ENCODE assay signal across 11 cellular contexts in the genomic region with DNA sequence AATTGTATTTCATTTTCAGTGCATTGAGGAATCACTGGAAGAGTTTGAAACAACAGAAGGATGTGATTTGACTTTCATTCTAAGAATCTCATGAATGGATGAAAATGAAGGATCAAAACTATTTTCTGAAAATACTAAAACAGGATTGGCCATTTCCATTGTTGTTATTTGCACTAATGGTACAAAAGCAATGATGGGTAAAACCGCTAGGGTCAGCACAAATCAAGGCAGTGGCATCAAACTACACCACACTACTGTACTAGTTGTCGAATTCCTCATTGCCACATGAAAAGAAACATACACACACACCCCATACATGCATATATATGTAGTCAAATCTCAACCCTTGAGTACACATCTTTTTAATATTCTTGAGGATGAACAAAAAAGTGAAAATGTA. TPM values are rescaled to one million over a fixed set of nuclear protein-coding genes. Genes with fewer than 3 reads are reported as not detected.
"Had no signal": no experiment of that assay in that cellular context is flagged by ENCODE, and none has a peak within 500 bp of the region (broad histone marks: within the 10 kb centered on the region; RNA-seq: fewer than 3 reads in every experiment).

No MANE protein-coding gene starts in this region.

- ATAC-seq: HCT116 had no signal

- H3K36me3 ChIP-seq: HAP-1 had no signal

- H3K9me3 ChIP-seq: HAP-1 had no signal

- DNase-seq: GM23248, GOT3, H7, HFFc6, KG1 had no signal

- H3K4me3 ChIP-seq: GM23248, HAP-1 had no signal

- H3K27ac Mint-ChIP-seq: HFFc6, IgD-negative memory B cell had no signal

- H3K4me3 Mint-ChIP-seq: HFFc6, IgD-negative memory B cell had no signal

- H2AFZ ChIP-seq: GM23248 had no signal

- H3K4me1 Mint-ChIP-seq: IgD-negative memory B cell had no signal

- H3K9me3 Mint-ChIP-seq: HFFc6 had no signal

- H3K9ac ChIP-seq: GM23248 had no signal

- H3K4me1 ChIP-seq: HAP-1 had no signal

- H3K27ac ChIP-seq: GM23248, HL-60 had no signal

- H3K36me3 Mint-ChIP-seq: IgD-negative memory B cell had no signal

RNA-seq across cellular contexts. Expression of a gene that starts 24.7 kb away (rescaled TPM):
- total RNA-seq: GM23248, HFFc6, HT1080 had no signal
- polyA plus RNA-seq: GM23248, IgD-negative memory B cell had no signal

RNA-seq across cellular contexts. Expression of a gene that starts 39.3 kb away (rescaled TPM):
- total RNA-seq: GM23248, H4, HFFc6, HT1080 had no signal
- polyA plus RNA-seq: GM23248, IgD-negative memory B cell had no signal
